Comparison of ENCODE assay signal across 23 cellular contexts in the genomic region with DNA sequence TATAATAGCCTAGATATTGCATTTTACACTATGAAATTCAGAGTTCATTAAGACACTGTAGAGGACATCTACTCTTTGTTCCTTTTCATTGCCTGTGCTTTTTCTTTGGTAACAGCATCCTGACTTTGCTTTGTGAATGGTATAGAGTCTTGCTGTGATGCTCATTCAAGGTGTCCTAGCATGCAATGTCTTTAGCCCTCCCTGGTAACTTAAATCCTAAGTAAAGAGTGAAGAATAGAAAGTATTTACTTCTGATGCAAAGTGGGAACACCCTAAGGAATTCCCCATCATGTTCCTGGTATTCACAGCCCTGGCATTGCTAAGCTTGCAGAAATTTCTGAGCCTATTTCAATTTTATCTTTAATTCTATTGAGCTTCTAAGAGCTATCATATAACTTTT.
"Had no signal": no experiment of that assay in that cellular context is flagged by ENCODE, and none has a peak within 500 bp of the region (broad histone marks: within the 10 kb centered on the region; RNA-seq: fewer than 3 reads in every experiment).

No MANE protein-coding gene starts in this region.

- H3K4me3 Mint-ChIP-seq: activated naive CD8-positive, alpha-beta T cell; memory B cell; natural killer cell; T-helper 2 cell treated with Interferon-gamma antibody and Interleukin-4, amounts not matched to agents 5 μg/mL and 100 μg/mL, for 36 hours had no signal

- DNase-seq: activated CD4-positive, alpha-beta T cell treated with anti-CD3 and anti-CD28 coated beads, Interleukin-2, amount 50 U/mL, for 1 hour; activated CD4-positive, CD25-positive, alpha-beta regulatory T cell; activated CD8-positive, alpha-beta memory T cell treated with anti-CD3 and anti-CD28 coated beads for 24 hours; activated gamma-delta T cell treated with Interleukin-2 at 50 U/mL for 16 hours; amygdala; body of pancreas; central memory CD4-positive, alpha-beta T cell; colonic mucosa; esophagus squamous epithelium; heart left ventricle; kidney glomerular epithelial cell; left ventricle myocardium superior; natural killer cell; right cardiac atrium; stimulated activated naive CD8-positive, alpha-beta T cell treated with anti-CD3 and anti-CD28 coated beads, Interleukin-15, Interleukin-2, amounts not matched to agents 100 U/mL and 50 U/mL, for 24 hours; trophoblast cell had no signal

- H3K4me3 ChIP-seq: body of pancreas, colonic mucosa, esophagus squamous epithelium, heart left ventricle, prostate gland, smooth muscle cell, suprapubic skin had no signal

- H3K27me3 Mint-ChIP-seq: activated naive CD8-positive, alpha-beta T cell; memory B cell had no signal

- H3K4me1 Mint-ChIP-seq: memory B cell, natural killer cell had no signal

- H3K27ac Mint-ChIP-seq: activated naive CD8-positive, alpha-beta T cell; memory B cell; natural killer cell; T-helper 2 cell treated with Interferon-gamma antibody and Interleukin-4, amounts not matched to agents 5 μg/mL and 100 μg/mL, for 36 hours had no signal

- FAIRE-seq: frontal cortex had no signal

- H3K27me3 ChIP-seq: body of pancreas, colonic mucosa, esophagus squamous epithelium, heart left ventricle, suprapubic skin had no signal

- H3K27ac ChIP-seq: body of pancreas, colonic mucosa, esophagus squamous epithelium, heart left ventricle, prostate gland, suprapubic skin had no signal

- H3K9me3 ChIP-seq: body of pancreas, colonic mucosa, esophagus squamous epithelium, prostate gland, suprapubic skin had no signal

- H3K36me3 Mint-ChIP-seq: activated naive CD8-positive, alpha-beta T cell; memory B cell; natural killer cell had no signal

- ATAC-seq: body of pancreas; heart left ventricle; left ventricle myocardium superior; natural killer cell; right cardiac atrium; stimulated activated naive CD8-positive, alpha-beta T cell treated with anti-CD3 and anti-CD28 coated beads, Interleukin-15, Interleukin-2, amounts not matched to agents 100 U/mL and 50 U/mL, for 24 hours had no signal

- H3K36me3 ChIP-seq: colonic mucosa, esophagus squamous epithelium, heart left ventricle, prostate gland, suprapubic skin had no signal

- H3K9me3 Mint-ChIP-seq: natural killer cell; T-helper 2 cell treated with Interferon-gamma antibody and Interleukin-4, amounts not matched to agents 5 μg/mL and 100 μg/mL, for 36 hours had no signal

- H3K4me2 ChIP-seq: smooth muscle cell had no signal

- H3K4me1 ChIP-seq: body of pancreas, colonic mucosa, esophagus squamous epithelium, heart left ventricle, prostate gland, suprapubic skin had no signal
